In the genomic region with DNA sequence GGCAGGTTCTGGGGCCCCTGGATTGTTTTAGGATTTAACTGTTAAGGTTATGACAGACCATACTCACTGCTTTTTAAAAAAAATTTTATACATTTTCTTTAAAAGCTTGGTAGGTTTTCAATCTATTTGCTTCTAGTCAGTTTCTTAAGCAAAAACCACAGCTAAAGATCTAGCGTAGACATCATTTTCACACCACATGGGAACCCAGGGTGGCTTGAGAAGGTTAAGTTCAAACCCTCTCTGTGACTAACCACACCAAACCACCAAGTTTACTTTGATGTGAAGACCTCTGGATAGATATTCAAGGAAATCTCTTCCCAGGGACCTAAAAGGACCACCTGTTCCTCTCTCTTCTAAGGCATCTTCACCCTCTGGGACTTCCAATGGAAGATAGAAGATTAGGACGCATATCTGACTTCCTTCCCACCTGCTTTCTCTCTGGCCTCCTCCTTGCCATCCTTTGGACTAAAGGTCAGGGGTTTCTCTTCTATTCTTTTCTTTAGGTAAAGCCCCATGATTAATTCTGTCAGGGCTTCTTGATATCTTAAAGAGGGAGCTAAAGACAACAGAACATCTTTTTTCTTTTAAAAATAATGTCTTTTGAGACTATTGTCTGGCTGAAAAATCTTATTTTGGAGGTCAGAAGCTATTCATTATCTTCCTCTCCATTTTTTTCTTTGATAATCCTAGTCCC, we compare ENCODE assay signal across 22 cellular contexts. TPM values are rescaled to one million over a fixed set of nuclear protein-coding genes. Genes with fewer than 3 reads are reported as not detected.
DNase-seq lines count a peak whose midpoint lies in the region; FAIRE-seq and TF ChIP-seq lines count a peak whose summit lies in the region.
"Had no signal": no experiment of that assay in that cellular context is flagged by ENCODE, and none has a peak within 500 bp of the region (broad histone marks: within the 10 kb centered on the region; RNA-seq: fewer than 3 reads in every experiment).

No MANE protein-coding gene starts in this region.

- DNase-seq in activated naive CD4-positive, alpha-beta T cell treated with anti-CD3 and anti-CD28 coated beads, Interleukin-2, amount 50 U/mL, for 16 hours: no peak
- DNase-seq in activated CD4-positive, alpha-beta memory T cell treated with anti-CD3 and anti-CD28 coated beads for 36 hours: no peak
- DNase-seq in endothelial cell of umbilical vein (ENCODE audit: low read depth, low spot score): no peak
- no peak for DNase-seq in NCI-H524 (lab: John Stamatoyannopoulos, UW)
- no peak for DNase-seq in NCI-H2107 treated with DMSO at 0.1 percent for 48 hours (lab: John Stamatoyannopoulos, UW; ENCODE audit: unreplicated experiment)
- no peak for DNase-seq in HTR-8/SVneo (ENCODE audit: insufficient read length, low spot score)
- DNase-seq in superior temporal gyrus (ENCODE audit: extremely low spot score): no peak
- DNase-seq: activated effector memory CD4-positive, alpha-beta T cell treated with anti-CD3 and anti-CD28 coated beads, Interleukin-2, amount 50 U/mL, for 16 hours; heart right ventricle; lower lobe of right lung; NCI-H1694 treated with DMSO at 0.1 percent for 48 hours; NCI-H345; right cardiac atrium; stimulated activated CD4-positive, alpha-beta T cell treated with anti-CD3 and anti-CD28 coated beads, Interleukin-15, amount 100 ng/mL, for 24 hours; T1000 had no signal

- no peaks in the 10 kb centered on the region for H3K9me1 ChIP-seq in endothelial cell of umbilical vein (replicated peaks; ENCODE audit: control insufficient read depth, extremely low read depth, insufficient read depth, low read length)

- H3K27ac ChIP-seq in endothelial cell of umbilical vein (ENCODE audit: insufficient read depth, low read depth, low read length): no peak overlapping the region
- H3K27ac ChIP-seq: HL-60, tibial nerve had no signal

- TSS peak; percentile 8 for BruUV-seq in endothelial cell of umbilical vein (replicated peaks; lab: Mats Ljungman, UMichigan)

- H3K9ac ChIP-seq in endothelial cell of umbilical vein (replicated peaks; ENCODE audit: extremely low read depth, insufficient read depth, low read length): no peak overlapping the region

- H3K27me3 Mint-ChIP-seq in activated naive CD4-positive, alpha-beta T cell treated with anti-CD3 and anti-CD28 coated beads, Interleukin-2, amount 50 U/mL, for 24 hours: no peaks in the 10 kb centered on the region
- H3K27me3 Mint-ChIP-seq in activated CD4-positive, alpha-beta memory T cell treated with anti-CD3 and anti-CD28 coated beads for 36 hours: no peaks in the 10 kb centered on the region

- intact Hi-C loops in activated CD4-positive, alpha-beta memory T cell treated with anti-CD3 and anti-CD28 coated beads for 36 hours (cut with micrococcal nuclease): loop anchor here (1.0 kb wide), 1 partner anchor 23 kb away; no protein-coding TSS in a partner anchor
- intact Hi-C loops in endothelial cell of umbilical vein (cut with micrococcal nuclease): no loop called here

- no peak overlapping the region for H3K4me3 ChIP-seq in endothelial cell of umbilical vein (replicated peaks in 1 of 3; ENCODE audit: insufficient read depth in 1 of 3, low read depth in 1 of 3, low read length in 3 of 3)
- H3K4me3 ChIP-seq: heart right ventricle, lower lobe of right lung, tibial nerve had no signal

- no peak for TF ChIP-seq POLR2A in endothelial cell of umbilical vein (IDR thresholded peaks at IDR 0.05; ENCODE audit: low read depth, low read length)

- TF ChIP-seq CTCF in endothelial cell of umbilical vein (IDR thresholded peaks at IDR 0.05; ENCODE audit: extremely low read depth in 1 of 2, insufficient read depth in 1 of 2, low read depth in 1 of 2, low read length in 2 of 2): no peak

- H3K4me2 ChIP-seq in endothelial cell of umbilical vein (ENCODE audit: insufficient read depth, low read length): no peak overlapping the region

- no peaks in the 10 kb centered on the region for H3K79me2 ChIP-seq in endothelial cell of umbilical vein (ENCODE audit: control insufficient read depth, insufficient read depth, low read length)

- POLR2A ChIA-PET in activated CD4-positive, alpha-beta memory T cell treated with anti-CD3 and anti-CD28 coated beads for 36 hours (lab: Charles Lee): interaction anchor here (1.4 kb wide), 1 partner anchor 24 kb away, joined by 4 read pairs; no protein-coding TSS in a partner anchor
- POLR2A ChIA-PET in endothelial cell of umbilical vein (lab: Charles Lee): no interaction called here

- peaks cover 49% of the 10 kb centered on the region for H3K4me1 Mint-ChIP-seq in activated naive CD4-positive, alpha-beta T cell treated with anti-CD3 and anti-CD28 coated beads, Interleukin-2, amount 50 U/mL, for 24 hours
- peaks cover 49% of the 10 kb centered on the region for H3K4me1 Mint-ChIP-seq in activated CD4-positive, alpha-beta memory T cell treated with anti-CD3 and anti-CD28 coated beads for 36 hours (ENCODE audit: low read depth)
- H3K4me1 Mint-ChIP-seq: brain had no signal

- H3K36me3 Mint-ChIP-seq in activated naive CD4-positive, alpha-beta T cell treated with anti-CD3 and anti-CD28 coated beads, Interleukin-2, amount 50 U/mL, for 24 hours: peaks cover 2% of the 10 kb centered on the region
- H3K36me3 Mint-ChIP-seq in activated CD4-positive, alpha-beta memory T cell treated with anti-CD3 and anti-CD28 coated beads for 36 hours: peaks cover 7% of the 10 kb centered on the region
- H3K36me3 Mint-ChIP-seq: brain had no signal

- FAIRE-seq in endothelial cell of umbilical vein (lab: Jason Lieb, UNC): no peak
- FAIRE-seq in HTR-8/SVneo (lab: Jason Lieb, UNC): no peak
- FAIRE-seq: colon, GM18507, RCC 7860 had no signal

- H3K4me1 ChIP-seq in endothelial cell of umbilical vein (ENCODE audit: control insufficient read depth, extremely low read depth, insufficient read depth, low read length): peaks cover 14% of the 10 kb centered on the region
- H3K4me1 ChIP-seq: tibial nerve had no signal

- H3K36me3 ChIP-seq in endothelial cell of umbilical vein (ENCODE audit: control insufficient read depth in 2 of 2, extremely low read depth in 1 of 2, insufficient read depth in 2 of 2, low read length in 2 of 2): peaks cover 0 to 5% of the 10 kb centered on the region in 2 experiments

- H3K27ac Mint-ChIP-seq in activated naive CD4-positive, alpha-beta T cell treated with anti-CD3 and anti-CD28 coated beads, Interleukin-2, amount 50 U/mL, for 24 hours: peak overlapping the region; percentile 84
- peak overlapping the region; percentile 79 for H3K27ac Mint-ChIP-seq in activated CD4-positive, alpha-beta memory T cell treated with anti-CD3 and anti-CD28 coated beads for 36 hours
- H3K27ac Mint-ChIP-seq: brain had no signal

- H3K9me3 Mint-ChIP-seq in activated naive CD4-positive, alpha-beta T cell treated with anti-CD3 and anti-CD28 coated beads, Interleukin-2, amount 50 U/mL, for 24 hours: no peaks in the 10 kb centered on the region
- no peaks in the 10 kb centered on the region for H3K9me3 Mint-ChIP-seq in activated CD4-positive, alpha-beta memory T cell treated with anti-CD3 and anti-CD28 coated beads for 36 hours
- H3K9me3 Mint-ChIP-seq: brain had no signal

- CTCF ChIA-PET in activated CD4-positive, alpha-beta memory T cell treated with anti-CD3 and anti-CD28 coated beads for 36 hours (lab: Charles Lee): interaction anchor here (0.6 to 0.8 kb wide), 3 partner anchors 25 to 57 kb away, joined by 3 read pairs; no protein-coding TSS in a partner anchor
- CTCF ChIA-PET in endothelial cell of umbilical vein (lab: Charles Lee): interaction anchor here (1.6 kb wide), 1 partner anchor 11 kb away, joined by 5 read pairs; no protein-coding TSS in a partner anchor

- no peak overlapping the region for H2AFZ ChIP-seq in endothelial cell of umbilical vein (ENCODE audit: low read depth, low read length)

- dilution Hi-C loops in endothelial cell of umbilical vein (cut with MboI; ENCODE audit: extremely low pct_ligation_motif_present, low sequenced_read_pairs): loop anchor here (25.0 kb wide), 1 partner anchor 688 kb away; no protein-coding TSS in a partner anchor

- no peaks in the 10 kb centered on the region for H3K27me3 ChIP-seq in endothelial cell of umbilical vein (ENCODE audit: control insufficient read depth in 2 of 2, insufficient read depth in 2 of 2, low read length in 2 of 2)
- H3K27me3 ChIP-seq: heart right ventricle, tibial nerve had no signal

- H4K20me1 ChIP-seq in endothelial cell of umbilical vein (replicated peaks; ENCODE audit: control insufficient read depth, extremely low read depth, insufficient read depth, low read length): no peaks in the 10 kb centered on the region

- H3K4me3 Mint-ChIP-seq in activated naive CD4-positive, alpha-beta T cell treated with anti-CD3 and anti-CD28 coated beads, Interleukin-2, amount 50 U/mL, for 24 hours: peak overlapping the region; percentile 76
- no peak overlapping the region for H3K4me3 Mint-ChIP-seq in activated CD4-positive, alpha-beta memory T cell treated with anti-CD3 and anti-CD28 coated beads for 36 hours
- H3K4me3 Mint-ChIP-seq: brain had no signal

- no peaks in the 10 kb centered on the region for H3K9me3 ChIP-seq in endothelial cell of umbilical vein (replicated peaks; ENCODE audit: control insufficient read depth, insufficient read depth, low read length)
- H3K9me3 ChIP-seq: heart right ventricle, lower lobe of right lung, tibial nerve had no signal

TF ChIP-seq in endothelial cell of umbilical vein, 7 proteins besides CTCF, POLR2A, EP300 and RAD21 (continues in another document):
- TF ChIP-seq MYC (IDR thresholded peaks at IDR 0.05; ENCODE audit: low read depth, low read length): no peak
- TF ChIP-seq FOS (IDR thresholded peaks at IDR 0.05; ENCODE audit: borderline replicate concordance, insufficient read depth, low read length): no peak
- no peak for TF ChIP-seq JUN (IDR thresholded peaks at IDR 0.05; ENCODE audit: borderline replicate concordance, insufficient read depth, insufficient read length, low read depth)
- TF ChIP-seq, protein P1, sequence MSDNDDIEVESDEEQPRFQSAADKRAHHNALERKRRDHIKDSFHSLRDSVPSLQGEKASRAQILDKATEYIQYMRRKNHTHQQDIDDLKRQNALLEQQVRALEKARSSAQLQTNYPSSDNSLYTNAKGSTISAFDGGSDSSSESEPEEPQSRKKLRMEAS (IDR thresholded peaks at IDR 0.05; ENCODE audit: insufficient read depth, insufficient read length): no peak
- TF ChIP-seq POLR2AphosphoS5 (IDR thresholded peaks at IDR 0.05; ENCODE audit: insufficient read depth, low read depth, low read length): no peak
- TF ChIP-seq GATA2 (IDR thresholded peaks at IDR 0.05; ENCODE audit: insufficient read depth, insufficient read length, low read depth, low read length): no peak

RNA-seq across cellular contexts. Expression of a gene that starts 32.3 kb away (rescaled TPM):
- total RNA-seq in activated CD4-positive, alpha-beta memory T cell treated with anti-CD3 and anti-CD28 coated beads for 36 hours: 100 to 1,000 TPM; 172 to 182 TPM
- 83.7 and 85.3 TPM in 2 replicates for total RNA-seq in endothelial cell of umbilical vein
- 43.9 and 45.2 TPM in 2 replicates for polyA plus RNA-seq in endothelial cell of umbilical vein
- 36.0 and 46.5 TPM in 2 replicates for polyA plus RNA-seq in endothelial cell of umbilical vein (2011; cell fraction: cytosol; rRNA removed)
- polyA plus RNA-seq in endothelial cell of umbilical vein (2011; cell fraction: nucleus; rRNA removed): 94.5 and 112 TPM in 2 replicates
- 45.7 and 56.4 TPM in 2 replicates for polyA plus RNA-seq in endothelial cell of umbilical vein (2012)
- polyA minus RNA-seq in endothelial cell of umbilical vein: 94.9 and 98.0 TPM in 2 replicates
- 59.2 TPM for polyA minus RNA-seq in endothelial cell of umbilical vein (2011; cell fraction: cytosol; rRNA and poly(A)+ RNA removed)
- 84.0 and 105 TPM in 2 replicates for polyA minus RNA-seq in endothelial cell of umbilical vein (2011; cell fraction: nucleus; rRNA and poly(A)+ RNA removed)
